In the genomic region with DNA sequence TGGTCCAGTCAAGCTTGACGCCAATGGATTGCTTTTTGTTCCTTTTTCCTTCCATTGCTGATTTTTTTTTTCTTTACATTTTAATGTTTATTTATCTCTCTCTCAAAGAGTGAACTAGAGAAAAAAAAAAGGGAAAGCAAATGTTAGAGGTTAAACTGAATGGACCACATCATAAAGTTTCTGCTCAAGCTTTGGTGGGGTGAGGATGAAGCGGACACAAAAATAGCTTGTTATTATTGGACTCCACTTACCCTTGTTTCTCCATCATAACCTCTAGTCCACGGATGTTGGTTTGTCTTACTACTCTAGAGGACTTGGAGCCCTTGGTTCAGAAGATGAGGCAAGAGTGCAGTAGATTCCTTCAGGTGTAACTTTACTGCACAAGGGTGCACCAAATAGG, we compare ENCODE assay signal across 39 cellular contexts.
"Had no signal": no experiment of that assay in that cellular context is flagged by ENCODE, and none has a peak within 500 bp of the region (broad histone marks: within the 10 kb centered on the region; RNA-seq: fewer than 3 reads in every experiment).

No MANE protein-coding gene starts in this region.

- H3K9me3 ChIP-seq: adrenal gland, ascending aorta, body of pancreas, breast epithelium had no signal

- H3K36me3 ChIP-seq: adrenal gland, ascending aorta, brain microvascular endothelial cell, breast epithelium, cardiac muscle cell had no signal

- ATAC-seq: activated naive CD4-positive, alpha-beta T cell treated with anti-CD3 and anti-CD28 coated beads, Interleukin-2, amount 50 U/mL, for 72 hours; activated naive CD8-positive, alpha-beta T cell treated with anti-CD3 and anti-CD28 coated beads, Interleukin-2, amount 50 U/mL, for 24 hours; activated T-cell treated with anti-CD3 and anti-CD28 coated beads, Interleukin-2, amount 50 U/mL, for 4 hours; activated T-cell treated with anti-CD3 and anti-CD28 coated beads, Interleukin-2, amount 50 U/mL, for 72 hours; activated T-helper 17 cell treated with anti-CD3 and anti-CD28 coated beads, Interleukin-2, amount 50 U/mL, for 72 hours; body of pancreas had no signal

- H3K27me3 Mint-ChIP-seq: activated naive CD4-positive, alpha-beta T cell treated with anti-CD3 and anti-CD28 coated beads, Interleukin-2, amount 50 U/mL, for 24 hours; activated naive CD8-positive, alpha-beta T cell; activated naive CD8-positive, alpha-beta T cell treated with anti-CD3 and anti-CD28 coated beads for 36 hours; activated naive CD8-positive, alpha-beta T cell treated with anti-CD3 and anti-CD28 coated beads, Interleukin-2, amount 10 ng/mL, durations not matched to agents 7 days and 5 days; activated naive CD8-positive, alpha-beta T cell treated with anti-CD3 and anti-CD28 coated beads, Interleukin-2, amount 50 U/mL, for 24 hours; activated T-cell treated with anti-CD3 and anti-CD28 coated beads, Interleukin-2, amount 50 U/mL, for 24 hours; activated T-helper 17 cell treated with anti-CD3 and anti-CD28 coated beads, Interleukin-2, amount 50 U/mL, for 72 hours; central memory CD8-positive, alpha-beta T cell had no signal

- DNase-seq: activated effector memory CD4-positive, alpha-beta T cell treated with anti-CD3 and anti-CD28 coated beads, Interleukin-2, amount 50 U/mL, for 16 hours; activated effector memory CD4-positive, alpha-beta T cell treated with Interleukin-2 at 50 U/mL for 16 hours; activated gamma-delta T cell; activated gamma-delta T cell treated with Interleukin-2 at 50 U/mL for 16 hours; activated naive CD4-positive, alpha-beta T cell; activated naive CD4-positive, alpha-beta T cell treated with anti-CD3 and anti-CD28 coated beads for 36 hours; activated naive CD4-positive, alpha-beta T cell treated with anti-CD3 and anti-CD28 coated beads, Interleukin-2, amount 10 ng/mL, durations not matched to agents 7 days and 5 days; activated naive CD4-positive, alpha-beta T cell treated with anti-CD3 and anti-CD28 coated beads, Interleukin-2, amount 50 U/mL, for 16 hours; activated naive CD4-positive, alpha-beta T cell treated with Interleukin-2 at 50 U/mL for 16 hours; activated naive CD8-positive, alpha-beta T cell treated with anti-CD3 and anti-CD28 coated beads for 36 hours; activated naive CD8-positive, alpha-beta T cell treated with anti-CD3 and anti-CD28 coated beads, Interleukin-2, amount 10 ng/mL, durations not matched to agents 7 days and 5 days; activated naive CD8-positive, alpha-beta T cell treated with anti-CD3 and anti-CD28 coated beads, Interleukin-2, amount 50 U/mL, for 24 hours; activated T-cell treated with anti-CD3 and anti-CD28 coated beads for 4 hours; activated T-cell treated with anti-CD3 and anti-CD28 coated beads, Interleukin-2, amount 50 U/mL, for 1 hour; activated T-cell treated with anti-CD3 and anti-CD28 coated beads, Interleukin-2, amount 50 U/mL, for 24 hours; activated T-cell treated with anti-CD3 and anti-CD28 coated beads, Interleukin-2, amount 50 U/mL, for 4 hours; activated T-cell treated with anti-CD3 and anti-CD28 coated beads, Interleukin-2, amount 50 U/mL, for 48 hours; activated T-cell treated with anti-CD3 and anti-CD28 coated beads, Interleukin-2, amount 50 U/mL, for 72 hours; adrenal gland; amniotic stem cell; amygdala; anterior cingulate cortex; aorta; body of pancreas; brain microvascular endothelial cell; caudate nucleus; central memory CD4-positive, alpha-beta T cell; cerebellar nuclear complex had no signal

- H3K27ac Mint-ChIP-seq: activated naive CD4-positive, alpha-beta T cell treated with anti-CD3 and anti-CD28 coated beads for 36 hours; activated naive CD4-positive, alpha-beta T cell treated with anti-CD3 and anti-CD28 coated beads, Interleukin-2, amount 10 ng/mL, durations not matched to agents 7 days and 5 days; activated naive CD4-positive, alpha-beta T cell treated with anti-CD3 and anti-CD28 coated beads, Interleukin-2, amount 50 U/mL, for 24 hours; activated naive CD4-positive, alpha-beta T cell treated with anti-CD3 and anti-CD28 coated beads, Interleukin-2, amount 50 U/mL, for 72 hours; activated naive CD8-positive, alpha-beta T cell; activated naive CD8-positive, alpha-beta T cell treated with anti-CD3 and anti-CD28 coated beads for 36 hours; activated naive CD8-positive, alpha-beta T cell treated with anti-CD3 and anti-CD28 coated beads, Interleukin-2, amount 10 ng/mL, durations not matched to agents 7 days and 5 days; activated naive CD8-positive, alpha-beta T cell treated with anti-CD3 and anti-CD28 coated beads, Interleukin-2, amount 50 U/mL, for 24 hours; activated T-cell treated with anti-CD3 and anti-CD28 coated beads, Interleukin-2, amount 50 U/mL, for 24 hours; activated T-cell treated with anti-CD3 and anti-CD28 coated beads, Interleukin-2, amount 50 U/mL, for 72 hours; activated T-helper 1 cell treated with anti-CD3 and anti-CD28 coated beads, Interleukin-12 subunit alpha, Interleukin-12 subunit beta, Interleukin-2, Interleukin-4 antibody, amounts not matched to agents 30 ng/mL and 10 ng/mL and 1 ng/mL, durations not matched to agents 14 hours and 24 hours and 36 hours; activated T-helper 17 cell treated with anti-CD3 and anti-CD28 coated beads, Interleukin-2, amount 50 U/mL, for 72 hours; activated T-helper 2 cell treated with anti-CD3 and anti-CD28 coated beads, Interferon-gamma antibody, Interleukin-2, Interleukin-4, amounts not matched to agents 10 μg/mL and 5 μg/mL and 100 μg/mL, durations not matched to agents 14 hours and 24 hours and 36 hours; brain had no signal

- H3K36me3 Mint-ChIP-seq: brain had no signal

- H3K4me3 ChIP-seq: adrenal gland, ascending aorta, body of pancreas, breast epithelium, cardiac muscle cell had no signal

- H3K4me3 Mint-ChIP-seq: activated naive CD4-positive, alpha-beta T cell treated with anti-CD3 and anti-CD28 coated beads for 36 hours; activated naive CD4-positive, alpha-beta T cell treated with anti-CD3 and anti-CD28 coated beads, Interleukin-2, amount 10 ng/mL, durations not matched to agents 7 days and 5 days; activated naive CD4-positive, alpha-beta T cell treated with anti-CD3 and anti-CD28 coated beads, Interleukin-2, amount 50 U/mL, for 24 hours; activated naive CD8-positive, alpha-beta T cell; activated naive CD8-positive, alpha-beta T cell treated with anti-CD3 and anti-CD28 coated beads for 36 hours; activated naive CD8-positive, alpha-beta T cell treated with anti-CD3 and anti-CD28 coated beads, Interleukin-2, amount 10 ng/mL, durations not matched to agents 7 days and 5 days; activated naive CD8-positive, alpha-beta T cell treated with anti-CD3 and anti-CD28 coated beads, Interleukin-2, amount 50 U/mL, for 24 hours; activated T-cell treated with anti-CD3 and anti-CD28 coated beads, Interleukin-2, amount 50 U/mL, for 24 hours; activated T-cell treated with anti-CD3 and anti-CD28 coated beads, Interleukin-2, amount 50 U/mL, for 4 hours; activated T-cell treated with anti-CD3 and anti-CD28 coated beads, Interleukin-2, amount 50 U/mL, for 72 hours; activated T-helper 1 cell treated with anti-CD3 and anti-CD28 coated beads, Interleukin-12 subunit alpha, Interleukin-12 subunit beta, Interleukin-2, Interleukin-4 antibody, amounts not matched to agents 30 ng/mL and 10 ng/mL and 1 ng/mL, durations not matched to agents 14 hours and 24 hours and 36 hours; activated T-helper 17 cell treated with anti-CD3 and anti-CD28 coated beads, Interleukin-2, amount 50 U/mL, for 72 hours; brain; central memory CD8-positive, alpha-beta T cell had no signal

- H3K9me3 Mint-ChIP-seq: activated T-cell treated with anti-CD3 and anti-CD28 coated beads, Interleukin-2, amount 50 U/mL, for 4 hours; activated T-helper 17 cell treated with anti-CD3 and anti-CD28 coated beads, Interleukin-2, amount 50 U/mL, for 72 hours; brain; central memory CD8-positive, alpha-beta T cell had no signal

- H3K4me1 ChIP-seq: adrenal gland, ascending aorta, body of pancreas, breast epithelium had no signal

- H3K27ac ChIP-seq: adrenal gland, ascending aorta, body of pancreas, brain microvascular endothelial cell, breast epithelium, cardiac muscle cell had no signal

- H3K27me3 ChIP-seq: adrenal gland, ascending aorta, body of pancreas, brain microvascular endothelial cell, breast epithelium, cardiac muscle cell had no signal
